ENCODE assay signal across 8 cellular contexts in the genomic region with DNA sequence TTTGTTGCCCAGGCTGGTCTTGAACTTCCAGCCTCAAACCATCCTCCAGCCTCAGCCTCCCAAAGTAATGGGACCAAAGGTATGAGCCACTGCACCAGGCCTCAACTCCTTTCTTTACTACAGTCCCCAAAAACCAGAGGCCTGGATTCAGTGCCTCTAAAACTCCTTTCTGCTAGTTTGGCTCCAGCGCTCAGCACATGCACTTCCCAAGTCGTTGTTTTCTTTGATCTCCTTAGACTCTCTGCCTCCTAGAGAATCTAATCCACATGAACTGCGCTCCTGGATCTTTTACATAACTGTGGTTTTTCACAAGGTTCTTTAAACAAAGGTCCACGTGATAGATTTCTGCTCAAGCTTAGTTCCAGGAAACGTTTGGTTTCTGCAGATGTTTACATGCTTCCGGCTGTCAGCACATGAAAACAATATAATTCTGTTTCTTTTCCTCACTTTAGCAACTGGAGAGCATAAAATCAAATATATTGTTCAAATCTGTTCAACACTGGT.
DNase-seq lines count a peak whose midpoint lies in the region; ATAC-seq and TF ChIP-seq lines count a peak whose summit lies in the region.

No MANE protein-coding gene starts in this region.

- H4K20me1 ChIP-seq in PC-9 (ENCODE audit: insufficient read depth): peaks cover 80% of the 10 kb centered on the region

- TF ChIP-seq CTCF in CD14-positive monocyte (IDR thresholded peaks at IDR 0.05) (no peak), PC-9 (conservative IDR thresholded peaks at IDR 0.05) (no peak), WERI-Rb-1 (IDR thresholded peaks at IDR 0.05; ENCODE audit: low read depth, low read length) (no peak)

- intact Hi-C loops in CD14-positive monocyte (cut with micrococcal nuclease): no loop called here
- intact Hi-C loops in PC-9 (cut with micrococcal nuclease; ENCODE audit: unreplicated experiment): no loop called here
- intact Hi-C loops in sciatic nerve (cut with DNase I): no loop called here

- H3K4me1 Mint-ChIP-seq in CD14-positive monocyte: peaks cover 33% of the 10 kb centered on the region

- H3K9me3 ChIP-seq in PC-9 (ENCODE audit: insufficient read depth, low read depth) (no peaks in the 10 kb centered on the region), WERI-Rb-1 (ENCODE audit: severe bottlenecking) (no peaks in the 10 kb centered on the region)

- H3K4me1 ChIP-seq in PC-9 (replicated peaks; ENCODE audit: insufficient read depth): no peaks in the 10 kb centered on the region

- CTCF ChIA-PET in PC-9 (lab: Charles Lee): no interaction called here

- H3K9me3 Mint-ChIP-seq in CD14-positive monocyte: peaks cover 6 to 9% (median 7%) of the 10 kb centered on the region in 7 donors

- peak overlapping the region; percentile 58 to 80 (median 73) for H3K27ac Mint-ChIP-seq in CD14-positive monocyte

- peaks cover 14 to 31% of the 10 kb centered on the region in 2 donors for H3K36me3 Mint-ChIP-seq in CD14-positive monocyte

- H3K27ac ChIP-seq in PC-9 (peak overlapping the region; percentile 19; the same call in 1 of the 2 replicates), WERI-Rb-1 (no peak overlapping the region)

- no peak overlapping the region for H3K4me2 ChIP-seq in PC-9

- H3K4me3 Mint-ChIP-seq in CD14-positive monocyte: peak overlapping the region in 1 of 2 donors; percentile 51

- H3K79me2 ChIP-seq in PC-9 (ENCODE audit: low read depth): peaks cover 92% of the 10 kb centered on the region

- H3K27me3 ChIP-seq in PC-9 (ENCODE audit: insufficient read depth, low read depth): no peaks in the 10 kb centered on the region
- H3K27me3 ChIP-seq in WERI-Rb-1 (ENCODE audit: insufficient read depth, low read depth, severe bottlenecking): no peaks in the 10 kb centered on the region

- H3K9me2 ChIP-seq in PC-9 (ENCODE audit: insufficient read depth): no peaks in the 10 kb centered on the region

- no TSS peak for BruUV-seq in PC-9 (replicated peaks; lab: Mats Ljungman, UMichigan)

- H3K36me3 ChIP-seq in PC-9 (ENCODE audit: low read depth): peaks cover 40% of the 10 kb centered on the region
- H3K36me3 ChIP-seq in WERI-Rb-1: no peaks in the 10 kb centered on the region

- no peak for DNase-seq in CD14-positive monocyte (ENCODE audit: low spot score)
- DNase-seq in PC-9: no peak
- DNase-seq in sciatic nerve (ENCODE audit: low spot score): no peak
- DNase-seq in NCI-H2227 (lab: John Stamatoyannopoulos, UW; ENCODE audit: unreplicated experiment): no peak
- DNase-seq in DMS53 treated with DMSO at 0.1 percent for 48 hours (lab: John Stamatoyannopoulos, UW; ENCODE audit: unreplicated experiment): no peak
- no peak for DNase-seq in WERI-Rb-1

- peaks cover 0 to 3% (median 0%) of the 10 kb centered on the region in 3 donors for H3K27me3 Mint-ChIP-seq in CD14-positive monocyte (ENCODE audit: low read depth in 3 of 3)

- H3K4me3 ChIP-seq in PC-9: no peak overlapping the region
- H3K4me3 ChIP-seq in WERI-Rb-1 (ENCODE audit: low read depth, low read length): no peak overlapping the region

- no peak overlapping the region for H2AFZ ChIP-seq in PC-9

- H3F3A ChIP-seq in PC-9 (ENCODE audit: insufficient read depth, low read depth): peaks cover 5% of the 10 kb centered on the region

- POLR2A ChIA-PET in PC-9 (lab: Charles Lee; ENCODE audit: unreplicated experiment): no interaction called here

- ATAC-seq in GM21619 (IDR thresholded peaks at IDR 0.05; ENCODE audit: unreplicated experiment) (peak; percentile 80), esophagus mucosa (peak; percentile 65), sciatic nerve (peak; percentile 87)
